Comparison of ENCODE assay signal across 1 cellular context in genomic region chr2:30267576-30267975, GRCh38.
TF ChIP-seq lines count a peak whose summit lies in the region.

No MANE protein-coding gene starts in this region.

TF ChIP-seq in GM23338, 12 proteins besides CTCF, POLR2A, EP300 and RAD21 (continued from another document):
- TF ChIP-seq, protein P1, sequence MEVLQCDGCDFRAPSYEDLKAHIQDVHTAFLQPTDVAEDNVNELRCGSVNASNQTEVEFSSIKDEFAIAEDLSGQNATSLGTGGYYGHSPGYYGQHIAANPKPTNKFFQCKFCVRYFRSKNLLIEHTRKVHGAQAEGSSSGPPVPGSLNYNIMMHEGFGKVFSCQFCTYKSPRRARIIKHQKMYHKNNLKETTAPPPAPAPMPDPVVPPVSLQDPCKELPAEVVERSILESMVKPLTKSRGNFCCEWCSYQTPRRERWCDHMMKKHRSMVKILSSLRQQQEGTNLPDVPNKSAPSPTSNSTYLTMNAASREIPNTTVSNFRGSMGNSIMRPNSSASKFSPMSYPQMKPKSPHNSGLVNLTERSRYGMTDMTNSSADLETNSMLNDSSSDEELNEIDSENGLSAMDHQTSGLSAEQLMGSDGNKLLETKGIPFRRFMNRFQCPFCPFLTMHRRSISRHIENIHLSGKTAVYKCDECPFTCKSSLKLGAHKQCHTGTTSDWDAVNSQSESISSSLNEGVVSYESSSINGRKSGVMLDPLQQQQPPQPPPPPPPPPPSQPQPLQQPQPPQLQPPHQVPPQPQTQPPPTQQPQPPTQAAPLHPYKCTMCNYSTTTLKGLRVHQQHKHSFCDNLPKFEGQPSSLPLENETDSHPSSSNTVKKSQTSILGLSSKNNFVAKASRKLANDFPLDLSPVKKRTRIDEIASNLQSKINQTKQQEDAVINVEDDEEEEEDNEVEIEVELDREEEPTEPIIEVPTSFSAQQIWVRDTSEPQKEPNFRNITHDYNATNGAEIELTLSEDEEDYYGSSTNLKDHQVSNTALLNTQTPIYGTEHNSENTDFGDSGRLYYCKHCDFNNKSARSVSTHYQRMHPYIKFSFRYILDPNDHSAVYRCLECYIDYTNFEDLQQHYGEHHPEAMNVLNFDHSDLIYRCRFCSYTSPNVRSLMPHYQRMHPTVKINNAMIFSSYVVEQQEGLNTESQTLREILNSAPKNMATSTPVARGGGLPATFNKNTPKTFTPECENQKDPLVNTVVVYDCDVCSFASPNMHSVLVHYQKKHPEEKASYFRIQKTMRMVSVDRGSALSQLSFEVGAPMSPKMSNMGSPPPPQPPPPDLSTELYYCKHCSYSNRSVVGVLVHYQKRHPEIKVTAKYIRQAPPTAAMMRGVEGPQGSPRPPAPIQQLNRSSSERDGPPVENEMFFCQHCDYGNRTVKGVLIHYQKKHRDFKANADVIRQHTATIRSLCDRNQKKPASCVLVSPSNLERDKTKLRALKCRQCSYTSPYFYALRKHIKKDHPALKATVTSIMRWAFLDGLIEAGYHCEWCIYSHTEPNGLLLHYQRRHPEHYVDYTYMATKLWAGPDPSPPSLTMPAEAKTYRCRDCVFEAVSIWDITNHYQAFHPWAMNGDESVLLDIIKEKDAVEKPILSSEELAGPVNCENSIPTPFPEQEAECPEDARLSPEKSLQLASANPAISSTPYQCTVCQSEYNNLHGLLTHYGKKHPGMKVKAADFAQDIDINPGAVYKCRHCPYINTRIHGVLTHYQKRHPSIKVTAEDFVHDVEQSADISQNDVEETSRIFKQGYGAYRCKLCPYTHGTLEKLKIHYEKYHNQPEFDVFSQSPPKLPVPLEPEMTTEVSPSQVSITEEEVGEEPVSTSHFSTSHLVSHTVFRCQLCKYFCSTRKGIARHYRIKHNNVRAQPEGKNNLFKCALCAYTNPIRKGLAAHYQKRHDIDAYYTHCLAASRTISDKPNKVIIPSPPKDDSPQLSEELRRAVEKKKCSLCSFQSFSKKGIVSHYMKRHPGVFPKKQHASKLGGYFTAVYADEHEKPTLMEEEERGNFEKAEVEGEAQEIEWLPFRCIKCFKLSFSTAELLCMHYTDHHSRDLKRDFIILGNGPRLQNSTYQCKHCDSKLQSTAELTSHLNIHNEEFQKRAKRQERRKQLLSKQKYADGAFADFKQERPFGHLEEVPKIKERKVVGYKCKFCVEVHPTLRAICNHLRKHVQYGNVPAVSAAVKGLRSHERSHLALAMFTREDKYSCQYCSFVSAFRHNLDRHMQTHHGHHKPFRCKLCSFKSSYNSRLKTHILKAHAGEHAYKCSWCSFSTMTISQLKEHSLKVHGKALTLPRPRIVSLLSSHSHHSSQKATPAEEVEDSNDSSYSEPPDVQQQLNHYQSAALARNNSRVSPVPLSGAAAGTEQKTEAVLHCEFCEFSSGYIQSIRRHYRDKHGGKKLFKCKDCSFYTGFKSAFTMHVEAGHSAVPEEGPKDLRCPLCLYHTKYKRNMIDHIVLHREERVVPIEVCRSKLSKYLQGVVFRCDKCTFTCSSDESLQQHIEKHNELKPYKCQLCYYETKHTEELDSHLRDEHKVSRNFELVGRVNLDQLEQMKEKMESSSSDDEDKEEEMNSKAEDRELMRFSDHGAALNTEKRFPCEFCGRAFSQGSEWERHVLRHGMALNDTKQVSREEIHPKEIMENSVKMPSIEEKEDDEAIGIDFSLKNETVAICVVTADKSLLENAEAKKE (CRISPR knock-in tag; IDR thresholded peaks at IDR 0.05): no peak
- TF ChIP-seq JUNB (IDR thresholded peaks at IDR 0.05; ENCODE audit: unreplicated experiment): no peak
- TF ChIP-seq NANOG (IDR thresholded peaks at IDR 0.05; ENCODE audit: borderline replicate concordance): no peak
- TF ChIP-seq EZH2 (IDR thresholded peaks at IDR 0.05; ENCODE audit: low read depth, unreplicated experiment): no peak
- TF ChIP-seq CREB1 (CRISPR knock-in tag; IDR thresholded peaks at IDR 0.05; ENCODE audit: low read depth): no peak
- no peak for TF ChIP-seq STAT1 (IDR thresholded peaks at IDR 0.05; ENCODE audit: unreplicated experiment)
- no peak for TF ChIP-seq POLR2AphosphoS5 (IDR thresholded peaks at IDR 0.05; ENCODE audit: low read depth)
- no peak for TF ChIP-seq ETS1 (IDR thresholded peaks at IDR 0.05)
- no peak for TF ChIP-seq ZNF331 (CRISPR knock-in tag; IDR thresholded peaks at IDR 0.05; ENCODE audit: low read depth)
- no peak for TF ChIP-seq REST (IDR thresholded peaks at IDR 0.05; ENCODE audit: unreplicated experiment)
- TF ChIP-seq EZH2phosphoT487 (IDR thresholded peaks at IDR 0.05; ENCODE audit: unreplicated experiment): no peak
TF ChIP-seq in GM23338: peak in this region for 0.
